18 cellular contexts compared by ENCODE assay signal in the genomic region with DNA sequence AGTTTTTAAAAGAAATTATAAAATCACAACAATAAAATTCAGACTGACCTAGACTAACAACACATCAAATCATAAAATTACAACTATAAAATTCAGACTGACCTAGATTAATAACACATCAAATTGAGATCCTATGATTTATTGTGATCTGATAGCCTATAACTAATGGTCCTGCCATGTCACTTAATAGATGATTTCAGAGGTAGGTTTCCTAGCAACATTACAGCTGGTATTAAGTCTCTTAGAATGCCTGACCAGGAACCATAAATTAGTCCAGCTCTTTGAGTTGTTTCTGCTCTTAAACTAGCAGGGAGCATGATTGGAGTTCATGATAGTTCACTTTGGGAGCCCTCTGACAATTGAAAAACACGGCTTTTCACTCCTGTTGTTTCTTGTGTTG.
"Had no signal": no experiment of that assay in that cellular context is flagged by ENCODE, and none has a peak within 500 bp of the region (broad histone marks: within the 10 kb centered on the region; RNA-seq: fewer than 3 reads in every experiment).

No MANE protein-coding gene starts in this region.

- H3K36me3 ChIP-seq: SJSA1 had no signal

- H3K9me3 ChIP-seq: SJSA1 had no signal

- H3K27ac ChIP-seq: SJSA1, SK-N-MC had no signal

- H3K4me3 ChIP-seq: SJSA1, SK-N-MC had no signal

- DNase-seq: KBM-7, MV-4-11, NCI-H1048, NCI-H1105, NCI-H1436, NCI-H187, NCI-H2029, NCI-H2081 treated with DMSO at 0.1 percent for 48 hours, NCI-H2171, NCI-H524, NCI-H526 treated with DMSO at 0.1 percent for 48 hours, NCI-H774, Right ventricle myocardium superior, RPMI8226, SIG-M5, T-helper 1 cell had no signal
